In the genomic region with DNA sequence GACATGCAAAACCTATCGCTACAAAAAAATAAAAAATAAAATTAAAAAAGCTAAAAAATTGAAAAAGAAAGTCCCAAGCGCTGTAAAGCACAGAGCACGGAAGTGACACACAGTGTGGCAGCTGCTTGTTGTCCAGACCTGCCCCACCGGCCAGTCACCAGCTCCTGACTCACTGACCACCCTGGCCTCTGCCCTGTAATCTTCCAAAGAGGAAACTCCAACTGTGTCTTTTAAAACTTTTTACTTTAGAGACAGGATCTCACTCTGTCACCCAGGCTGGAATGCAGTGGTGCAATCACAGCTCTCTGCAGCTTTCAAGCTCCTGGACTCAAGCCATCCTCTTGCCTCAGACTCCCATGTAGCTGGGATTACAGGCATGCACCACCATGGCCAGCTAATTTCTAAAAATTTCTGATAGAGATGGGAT, we compare ENCODE assay signal across 8 cellular contexts. TPM values are rescaled to one million over a fixed set of nuclear protein-coding genes. Genes with fewer than 3 reads are reported as not detected.
DNase-seq lines count a peak whose midpoint lies in the region; ATAC-seq, FAIRE-seq and TF ChIP-seq lines count a peak whose summit lies in the region.

No MANE protein-coding gene starts in this region.

- TF ChIP-seq CTCF in lower lobe of right lung (IDR thresholded peaks at IDR 0.05) (no peak), natural killer cell (IDR thresholded peaks at IDR 0.05) (no peak)

- H3K4me1 ChIP-seq in lower lobe of right lung, result peaks cover 70% of the 10 kb centered on the region

- peaks cover 17 to 26% of the 10 kb centered on the region in 2 donors for H3K4me1 Mint-ChIP-seq in natural killer cell

- H3K9me3 ChIP-seq in lower lobe of right lung, result no peaks in the 10 kb centered on the region

- H3K9me3 Mint-ChIP-seq in natural killer cell, result no peaks in the 10 kb centered on the region

- H3K4me3 Mint-ChIP-seq in natural killer cell, result no peak overlapping the region

- H3K27me3 Mint-ChIP-seq in natural killer cell (ENCODE audit: low read depth in 2 of 2), result no peaks in the 10 kb centered on the region

- no peaks in the 10 kb centered on the region for H3K36me3 Mint-ChIP-seq in natural killer cell

- peak; percentile 87 for FAIRE-seq in urothelium cell line (lab: Jason Lieb, UNC)

- peak overlapping the region; percentile 65 for H3K27ac ChIP-seq in lower lobe of right lung

- no peaks in the 10 kb centered on the region for H3K27me3 ChIP-seq in lower lobe of right lung (ENCODE audit: low read depth)

- ATAC-seq in lower lobe of right lung (peak; percentile 73 to 88), HG02981 (IDR thresholded peaks at IDR 0.05; ENCODE audit: unreplicated experiment) (no peak), natural killer cell (no peak)

- no peak overlapping the region for H3K4me3 ChIP-seq in lower lobe of right lung

- H3K36me3 ChIP-seq in lower lobe of right lung, result no peaks in the 10 kb centered on the region

- intact Hi-C loops in lower lobe of right lung (cut with DNase I) (no loop called here), natural killer cell (cut with micrococcal nuclease) (no loop called here)

- DNase-seq in LHCN-M2 (ENCODE audit: low read depth) (peak; percentile 99), dedifferentiated amniotic fluid mesenchymal stem cell (ENCODE audit: extremely low spot score) (peak; percentile 88), lower lobe of right lung (peak; percentile 81), urothelium cell line (ENCODE audit: low spot score) (peak; percentile 89), natural killer cell (no peak), SHP77 (lab: John Stamatoyannopoulos, UW) (no peak)
- DNase-seq in stimulated activated CD4-positive, alpha-beta T cell treated with anti-CD3 and anti-CD28 coated beads, Interleukin-4, amount 100 ng/mL, for 24 hours, result no peak

- no peak overlapping the region for H3K27ac Mint-ChIP-seq in natural killer cell

RNA-seq across cellular contexts. Expression of a gene that starts 23.6 kb away (rescaled TPM):
- total RNA-seq in LHCN-M2 (2014; rRNA removed), result 15.1 and 20.6 TPM in 2 replicates
- polyA plus RNA-seq in LHCN-M2 (2012), result 58.1 TPM
- 41.6 TPM for total RNA-seq in lower lobe of right lung
- 10 to 100 TPM; 12.6 to 20.2 (median 19.5) TPM for total RNA-seq in natural killer cell

Comparison
In these comparisons a context has a peak if more than half of its experiments do, and no peak if none do; other contexts are left out.
1. DNase-seq: peak in LHCN-M2 (single experiment), dedifferentiated amniotic fluid mesenchymal stem cell (single experiment), lower lobe of right lung (single experiment) and urothelium cell line (single experiment); none in natural killer cell (single experiment), SHP77 (0 of 2) and stimulated activated CD4-positive, alpha-beta T cell treated with anti-CD3 and anti-CD28 coated beads, Interleukin-4, amount 100 ng/mL, for 24 hours (single experiment).
2. ATAC-seq: peak in lower lobe of right lung (2 of 2); none in HG02981 (single experiment) and natural killer cell (0 of 3).